Comparison of ENCODE assay signal across 11 cellular contexts in genomic region chr3:103968751-103969150, GRCh38.
DNase-seq lines count a peak whose midpoint lies in the region; ATAC-seq lines count a peak whose summit lies in the region.
"Had no signal": no experiment of that assay in that cellular context is flagged by ENCODE, and none has a peak within 500 bp of the region (broad histone marks: within the 10 kb centered on the region; RNA-seq: fewer than 3 reads in every experiment).

No MANE protein-coding gene starts in this region.

- H3K27me3 Mint-ChIP-seq in memory B cell, result no peaks in the 10 kb centered on the region

- DNase-seq in NCI-H2171 treated with DMSO at 0.1 percent for 48 hours (lab: John Stamatoyannopoulos, UW) (peak; percentile 13), NCI-H2171 (lab: John Stamatoyannopoulos, UW) (no peak), H7 (peak; percentile 8), memory B cell (ENCODE audit: low spot score in 2 of 2) (no peak), NCI-H1436 (lab: John Stamatoyannopoulos, UW) (no peak), DMS79 (lab: John Stamatoyannopoulos, UW) (no peak)
- no peak for DNase-seq in activated CD4-positive, alpha-beta T cell treated with anti-CD3 and anti-CD28 coated beads for 1 hour
- DNase-seq: KBM-7, T-helper 2 cell had no signal

- no peaks in the 10 kb centered on the region for H3K36me3 ChIP-seq in H7 (replicated peaks; ENCODE audit: control insufficient read depth, insufficient read depth, low read length)
- H3K36me3 ChIP-seq: ascending aorta had no signal

- H3K9me3 Mint-ChIP-seq in memory B cell, result no peaks in the 10 kb centered on the region

- no peak overlapping the region for H3K4me3 ChIP-seq in H7 (ENCODE audit: insufficient read depth, low read depth, low read length)
- H3K4me3 ChIP-seq: ascending aorta had no signal

- no peaks in the 10 kb centered on the region for H3K27me3 ChIP-seq in H7 (ENCODE audit: control insufficient read depth, insufficient read depth, low read length)
- H3K27me3 ChIP-seq: ascending aorta had no signal

- no peaks in the 10 kb centered on the region for H3K4me1 Mint-ChIP-seq in memory B cell

- H3K4me3 Mint-ChIP-seq in memory B cell, result no peak overlapping the region

- no peak overlapping the region for H3K27ac Mint-ChIP-seq in memory B cell

- no peaks in the 10 kb centered on the region for H3K36me3 Mint-ChIP-seq in memory B cell

- ATAC-seq in HG03280 (IDR thresholded peaks at IDR 0.05; ENCODE audit: unreplicated experiment) (peak; percentile 62), memory B cell (ENCODE audit: low read depth) (peak; percentile 21)

Comparison
In these comparisons a context has a peak if more than half of its experiments do, and no peak if none do; other contexts are left out.
1. DNase-seq: peak in NCI-H2171 treated with DMSO at 0.1 percent for 48 hours (single experiment) and H7 (single experiment); none in NCI-H2171 (single experiment), memory B cell (0 of 2), NCI-H1436 (single experiment), DMS79 (single experiment) and activated CD4-positive, alpha-beta T cell treated with anti-CD3 and anti-CD28 coated beads for 1 hour (single experiment).